In the genomic region with DNA sequence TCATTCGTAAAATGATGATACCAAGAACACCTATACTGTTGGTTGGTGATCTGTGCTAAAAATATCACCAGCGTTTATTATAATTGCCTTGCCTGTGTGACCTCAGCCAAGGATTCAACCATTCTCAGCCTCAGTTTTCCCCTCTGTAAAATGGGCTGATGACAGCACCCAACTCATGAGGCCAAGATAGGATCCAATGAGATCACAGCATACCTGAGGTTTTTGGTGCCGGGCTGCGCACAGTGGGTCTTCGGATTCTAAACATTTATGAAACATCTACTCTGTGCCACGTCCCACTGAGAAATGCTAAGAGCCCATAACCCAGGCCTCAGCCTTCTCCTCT, we compare ENCODE assay signal across 26 cellular contexts. TPM values are rescaled to one million over a fixed set of nuclear protein-coding genes. Genes with fewer than 3 reads are reported as not detected.
DNase-seq lines count a peak whose midpoint lies in the region; ATAC-seq, FAIRE-seq and TF ChIP-seq lines count a peak whose summit lies in the region.
"Had no signal": no experiment of that assay in that cellular context is flagged by ENCODE, and none has a peak within 500 bp of the region (broad histone marks: within the 10 kb centered on the region; RNA-seq: fewer than 3 reads in every experiment).

No MANE protein-coding gene starts in this region.

- no peaks in the 10 kb centered on the region for H3K27me3 ChIP-seq in GM12878 (replicated peaks in 1 of 2; ENCODE audit: control insufficient read depth in 2 of 2, insufficient read depth in 2 of 2, low read length in 1 of 2)
- H3K27me3 ChIP-seq: Peyer's patch had no signal

- in situ Hi-C loops in GM12878 (cut with MboI): loop anchor here (10.0 kb wide), 2 partner anchors 515 to 1175 kb away; no protein-coding TSS in a partner anchor

- intact Hi-C loops in GM12878 (cut with micrococcal nuclease; ENCODE audit: unreplicated experiment): loop anchor here (2.0 to 10.0 kb wide), 3 partner anchors 43 to 495 kb away; no protein-coding TSS in a partner anchor

- H3K9ac ChIP-seq in GM12878 (ENCODE audit: control insufficient read depth, insufficient read depth, low read length): peak overlapping the region; percentile 88
- H3K9ac ChIP-seq: KMS-11 had no signal

- POLR2A ChIA-PET in GM12878 (lab: Charles Lee): interaction anchor here (0.5 to 2.1 kb wide), 5 partner anchors 19 to 326 kb away, joined by 3 to 11 read pairs (median 5); a partner anchor contains a TSS

- no peak for DNase-seq in activated T-cell treated with anti-CD3 and anti-CD28 coated beads, Interleukin-2, amount 50 U/mL, for 72 hours
- no peak for DNase-seq in activated T-cell treated with anti-CD3 and anti-CD28 coated beads, Interleukin-2, amount 50 U/mL, for 4 hours
- DNase-seq in GM12878 (ENCODE audit: low read depth, low spot score) (no peak), amygdala (lab: John Stamatoyannopoulos, UW) (no peak)
- no peak for DNase-seq in stimulated activated CD4-positive, alpha-beta T cell treated with anti-CD3 and anti-CD28 coated beads, Interleukin-2, amount 100 ng/mL, for 48 hours
- DNase-seq: ACHN; C1 segment of cervical spinal cord; CD8-positive, alpha-beta T cell; DMS153; H9; HFFc6; NCI-H1092 treated with DMSO at 0.1 percent for 48 hours; NCI-H1436 treated with DMSO at 0.1 percent for 48 hours; NCI-H2029; NCI-H2227 treated with DMSO at 0.1 percent for 48 hours; NCI-H774; NK-92 treated with Interleukin-12 subunit alpha and Interleukin-12 subunit beta, amount 100 ng/mL, for 24 hours; Peyer's patch had no signal

- H3K4me1 Mint-ChIP-seq in activated T-cell treated with anti-CD3 and anti-CD28 coated beads, Interleukin-2, amount 50 U/mL, for 72 hours (ENCODE audit: low read depth): peaks cover 41% of the 10 kb centered on the region
- peaks cover 42% of the 10 kb centered on the region for H3K4me1 Mint-ChIP-seq in activated T-cell treated with anti-CD3 and anti-CD28 coated beads, Interleukin-2, amount 50 U/mL, for 4 hours (ENCODE audit: low read depth)
- peaks cover 82% of the 10 kb centered on the region for H3K4me1 Mint-ChIP-seq in stimulated activated memory B cell treated with anti-CD40 and anti-IgM and Interleukin-4, amounts not matched to agents 10 μg/mL and 1 μg/mL and 100 μg/mL, for 72 hours

- no peaks in the 10 kb centered on the region for H3K36me3 Mint-ChIP-seq in activated T-cell treated with anti-CD3 and anti-CD28 coated beads, Interleukin-2, amount 50 U/mL, for 72 hours (ENCODE audit: insufficient read depth in 2 of 2)
- no peaks in the 10 kb centered on the region for H3K36me3 Mint-ChIP-seq in activated T-cell treated with anti-CD3 and anti-CD28 coated beads, Interleukin-2, amount 50 U/mL, for 4 hours (ENCODE audit: insufficient read depth)
- peaks cover 62% of the 10 kb centered on the region for H3K36me3 Mint-ChIP-seq in stimulated activated memory B cell treated with anti-CD40 and anti-IgM and Interleukin-4, amounts not matched to agents 10 μg/mL and 1 μg/mL and 100 μg/mL, for 72 hours
- H3K36me3 Mint-ChIP-seq: CD8-positive, alpha-beta T cell had no signal

- RAD21 ChIA-PET in GM12878 (lab: Charles Lee; ENCODE audit: unreplicated experiment): interaction anchor here (0.8 to 2.9 kb wide), 3 partner anchors 14 to 44 kb away, joined by 4 to 19 read pairs (median 4); a partner anchor contains a TSS

- CTCF ChIA-PET in GM12878 (lab: Yijun Ruan, JAX): interaction anchor here (1.4 to 5.0 kb wide), 4 partner anchors 9 to 100 kb away, joined by 3 to 32 read pairs (median 10); a partner anchor contains a TSS

- peak overlapping the region; percentile 13 for H3K27ac Mint-ChIP-seq in activated T-cell treated with anti-CD3 and anti-CD28 coated beads, Interleukin-2, amount 50 U/mL, for 72 hours
- peak overlapping the region; percentile 100 for H3K27ac Mint-ChIP-seq in stimulated activated memory B cell treated with anti-CD40 and anti-IgM and Interleukin-4, amounts not matched to agents 10 μg/mL and 1 μg/mL and 100 μg/mL, for 72 hours
- H3K27ac Mint-ChIP-seq: CD8-positive, alpha-beta T cell; H9; HFFc6 had no signal

- SMC1A ChIA-PET in GM12878 (lab: Charles Lee; ENCODE audit: uncharacterized antibody, unreplicated experiment): interaction anchor here (0.7 to 5.5 kb wide), 6 partner anchors 7 to 71 kb away, joined by 3 to 26 read pairs (median 4); a partner anchor contains a TSS

- H3K4me1 ChIP-seq in GM12878 (ENCODE audit: control insufficient read depth, insufficient read depth, low read length): peaks cover 47% of the 10 kb centered on the region

- no TSS peak for BruUV-seq in GM12878 (replicated peaks; lab: Mats Ljungman, UMichigan)

- H2AFZ ChIP-seq in GM12878 (ENCODE audit: control insufficient read depth, low read depth, low read length): no peak overlapping the region

- 21% methylated on average over 6 of the region's 6 CpGs for WGBS in GM12878 (ENCODE audit: insufficient coverage, insufficient replicate concordance, low lambda C conversion rate, missing lambda C conversion rate)

- no peak for TF ChIP-seq EP300 in GM12878 (IDR thresholded peaks at IDR 0.05; ENCODE audit: borderline replicate concordance in 1 of 2, control insufficient read depth in 1 of 2, low read depth in 2 of 2, low read length in 2 of 2)

- H3K4me3 ChIP-seq in GM12875 (ENCODE audit: low read depth, low read length) (peak overlapping the region; percentile 73), GM12878 (peak overlapping the region; percentile 100)
- H3K4me3 ChIP-seq: Peyer's patch had no signal

- H3K79me2 ChIP-seq in GM12878 (ENCODE audit: control insufficient read depth, insufficient read depth, low read length): peaks cover 60% of the 10 kb centered on the region

- TF ChIP-seq POLR2A in GM12878 (IDR thresholded peaks at IDR 0.05; ENCODE audit: low read depth, low read length): no peak

- TF ChIP-seq CTCF in GM12875 (IDR thresholded peaks at IDR 0.05; ENCODE audit: borderline replicate concordance, insufficient read depth, low read depth, low read length): no peak
- TF ChIP-seq CTCF in GM12878 (IDR thresholded peaks at IDR 0.05 in 2 of 3, conservative IDR thresholded peaks at IDR 0.05 in 1 of 3; ENCODE audit: control insufficient read depth in 2 of 3, extremely low read depth in 1 of 3, insufficient read depth in 1 of 3, low read depth in 3 of 3, low read length in 3 of 3): no peak

- H3K36me3 ChIP-seq in GM12878 (ENCODE audit: control insufficient read depth in 2 of 2, insufficient read depth in 2 of 2, low read length in 1 of 2): peaks cover 6 to 12% of the 10 kb centered on the region in 2 experiments; a peak in 3 of 4 replicates
- H3K36me3 ChIP-seq: Peyer's patch had no signal

- peak overlapping the region; percentile 97 for H3K4me2 ChIP-seq in GM12878 (ENCODE audit: control insufficient read depth, insufficient read depth)
- H3K4me2 ChIP-seq: KMS-11 had no signal

- H4K20me1 ChIP-seq in GM12878 (ENCODE audit: control insufficient read depth, insufficient read depth): no peaks in the 10 kb centered on the region

- H3K4me3 Mint-ChIP-seq in activated T-cell treated with anti-CD3 and anti-CD28 coated beads, Interleukin-2, amount 50 U/mL, for 72 hours: no peak overlapping the region
- no peak overlapping the region for H3K4me3 Mint-ChIP-seq in activated T-cell treated with anti-CD3 and anti-CD28 coated beads, Interleukin-2, amount 50 U/mL, for 4 hours
- H3K4me3 Mint-ChIP-seq in stimulated activated memory B cell treated with anti-CD40 and anti-IgM and Interleukin-4, amounts not matched to agents 10 μg/mL and 1 μg/mL and 100 μg/mL, for 72 hours: peak overlapping the region; percentile 95
- H3K4me3 Mint-ChIP-seq: CD8-positive, alpha-beta T cell; H9; HFFc6 had no signal

- peak overlapping the region; percentile 94 for H3K27ac ChIP-seq in GM12878 (ENCODE audit: control insufficient read depth, insufficient read depth)
- H3K27ac ChIP-seq: 22Rv1, KMS-11 had no signal

- H3K9me3 Mint-ChIP-seq in activated T-cell treated with anti-CD3 and anti-CD28 coated beads, Interleukin-2, amount 50 U/mL, for 72 hours: no peaks in the 10 kb centered on the region
- no peaks in the 10 kb centered on the region for H3K9me3 Mint-ChIP-seq in activated T-cell treated with anti-CD3 and anti-CD28 coated beads, Interleukin-2, amount 50 U/mL, for 4 hours
- H3K9me3 Mint-ChIP-seq in stimulated activated memory B cell treated with anti-CD40 and anti-IgM and Interleukin-4, amounts not matched to agents 10 μg/mL and 1 μg/mL and 100 μg/mL, for 72 hours: peaks cover 2% of the 10 kb centered on the region
- H3K9me3 Mint-ChIP-seq: CD8-positive, alpha-beta T cell; H9; HFFc6 had no signal

- no peaks in the 10 kb centered on the region; the same call in 2 of the 3 replicates for H3K9me3 ChIP-seq in GM12878 (replicated peaks; ENCODE audit: control insufficient read depth, insufficient read depth, low read length)
- H3K9me3 ChIP-seq: Peyer's patch had no signal

- no peak for FAIRE-seq in GM12878 (lab: Jason Lieb, UNC)
- FAIRE-seq: G401.6 had no signal

- peaks cover 10% of the 10 kb centered on the region for H3K27me3 Mint-ChIP-seq in activated T-cell treated with anti-CD3 and anti-CD28 coated beads, Interleukin-2, amount 50 U/mL, for 72 hours (ENCODE audit: low read depth)
- H3K27me3 Mint-ChIP-seq in activated T-cell treated with anti-CD3 and anti-CD28 coated beads, Interleukin-2, amount 50 U/mL, for 4 hours (ENCODE audit: low read depth): peaks cover 9% of the 10 kb centered on the region
- H3K27me3 Mint-ChIP-seq in stimulated activated memory B cell treated with anti-CD40 and anti-IgM and Interleukin-4, amounts not matched to agents 10 μg/mL and 1 μg/mL and 100 μg/mL, for 72 hours: no peaks in the 10 kb centered on the region

- no peak for TF ChIP-seq RAD21 in GM12878 (IDR thresholded peaks at IDR 0.05; ENCODE audit: insufficient read depth, low read depth, low read length)

- ATAC-seq in activated T-cell treated with anti-CD3 and anti-CD28 coated beads, Interleukin-2, amount 50 U/mL, for 72 hours (replicated peaks in 1 of 2): no peak
- no peak for ATAC-seq in activated T-cell treated with anti-CD3 and anti-CD28 coated beads, Interleukin-2, amount 50 U/mL, for 4 hours
- ATAC-seq in GM12878 (peak; percentile 22), HG03280 (IDR thresholded peaks at IDR 0.05; ENCODE audit: unreplicated experiment) (no peak)
- no peak for ATAC-seq in stimulated activated memory B cell treated with anti-CD40 and anti-IgM and Interleukin-4, amounts not matched to agents 10 μg/mL and 1 μg/mL and 100 μg/mL, for 72 hours
- ATAC-seq: CD8-positive, alpha-beta T cell; SK-N-SH treated with all-trans-retinoic acid at 6 μM for 48 hours had no signal

RNA-seq across cellular contexts. Expression of a gene that starts 1.8 kb away (rescaled TPM):
- 1 to 10 TPM; 2.3 to 7.7 TPM for total RNA-seq in activated T-cell treated with anti-CD3 and anti-CD28 coated beads, Interleukin-2, amount 50 U/mL, for 72 hours
- 10 to 100 TPM in 2 of 3 donors, 1 to 10 TPM in 1; 6.9 to 52.7 (median 20.5) TPM for total RNA-seq in activated T-cell treated with anti-CD3 and anti-CD28 coated beads, Interleukin-2, amount 50 U/mL, for 4 hours
- 564 and 607 TPM in 2 replicates for total RNA-seq in GM12878 (2013; cell fraction: nucleolus; rRNA removed)
- total RNA-seq in GM12878 (2014; rRNA removed): 351 and 365 TPM in 2 replicates
- 218 and 223 TPM in 2 replicates for total RNA-seq in GM12878 (2014; rRNA removed; fragmentation: Illumina TruSeq; extraction: Trizol)
- total RNA-seq in GM12878 (2021): 359 and 362 TPM in 2 replicates
- polyA plus RNA-seq in GM12878 (2011; ENCODE audit: low read depth): 318 TPM
- 170 and 363 TPM in 2 replicates for polyA plus RNA-seq in GM12878 (2011; rRNA removed)
- 431 and 568 TPM in 2 replicates for polyA plus RNA-seq in GM12878 (2011; cell fraction: cytosol; rRNA removed)
- polyA plus RNA-seq in GM12878 (2011; cell fraction: nucleus; rRNA removed): 453 and 458 TPM in 2 replicates
- 547 and 639 TPM in 2 replicates for polyA plus RNA-seq in GM12878 (2012)
- 155 and 247 TPM in 2 replicates for polyA plus RNA-seq in GM12878 (2014; fragmentation: Illumina TruSeq; extraction: Trizol)
- 10 to 100 TPM; 44.0 to 53.3 TPM for polyA plus RNA-seq in GM12878 (2014; fragmentation: Nextera tagmentation; extraction: Ambion mirVana)
- polyA plus RNA-seq in GM12878 (2014; rRNA removed): 424 and 451 TPM in 2 replicates
- polyA plus RNA-seq in GM12878 (2016; fragmentation: Nextera tagmentation; extraction: Ambion mirVana): 100 to 1,000 TPM; 214 to 235 TPM
- polyA minus RNA-seq in GM12878 (2011; rRNA and poly(A)+ RNA removed): 176 and 326 TPM in 2 replicates
- polyA minus RNA-seq in GM12878 (2011; cell fraction: cytosol; rRNA and poly(A)+ RNA removed): 118 and 125 TPM in 2 replicates
- 98.0 and 111 TPM in 2 replicates for polyA minus RNA-seq in GM12878 (2011; cell fraction: nucleus; rRNA and poly(A)+ RNA removed)
- total RNA-seq: H9, HFFc6, HT-29 had no signal

RNA-seq across cellular contexts. Expression of a gene that starts 19.5 kb away (rescaled TPM):
- 10 to 100 TPM; 73.0 to 78.2 TPM for total RNA-seq in activated T-cell treated with anti-CD3 and anti-CD28 coated beads, Interleukin-2, amount 50 U/mL, for 72 hours
- total RNA-seq in activated T-cell treated with anti-CD3 and anti-CD28 coated beads, Interleukin-2, amount 50 U/mL, for 4 hours: 100 to 1,000 TPM in 1 of 3 donors, 10 to 100 TPM in 2; 81.3 to 112 (median 89.8) TPM
- total RNA-seq in GM12878 (2013; cell fraction: nucleolus; rRNA removed): 23.6 and 30.6 TPM in 2 replicates
- total RNA-seq in GM12878 (2014; rRNA removed) (139 and 157 TPM in 2 replicates), GM12878 (2014; rRNA removed; fragmentation: Illumina TruSeq; extraction: Trizol) (35.6 and 49.6 TPM in 2 replicates), GM12878 (2021) (168 and 181 TPM in 2 replicates)
- polyA plus RNA-seq in GM12878 (2011; ENCODE audit: low read depth): 30.0 TPM
- polyA plus RNA-seq in GM12878 (2011; rRNA removed) (20.7 and 58.1 TPM in 2 replicates), GM12878 (2014; fragmentation: Illumina TruSeq; extraction: Trizol) (0.78 and 7.1 TPM in 2 replicates), GM12878 (2014; fragmentation: Nextera tagmentation; extraction: Ambion mirVana) (10 to 100 TPM in 1 of 2 experiments, 1 to 10 TPM in 1; 4.2 to 22.5 TPM), GM12878 (2014; rRNA removed) (120 and 182 TPM in 2 replicates), GM12878 (2016; fragmentation: Nextera tagmentation; extraction: Ambion mirVana) (100 to 1,000 TPM; 197 to 210 TPM)
- polyA plus RNA-seq in GM12878 (2011; cell fraction: cytosol; rRNA removed): 26.7 and 76.7 TPM in 2 replicates
- polyA plus RNA-seq in GM12878 (2011; cell fraction: nucleus; rRNA removed): 40.0 and 59.6 TPM in 2 replicates
- 129 and 198 TPM in 2 replicates for polyA plus RNA-seq in GM12878 (2012)
- 60.6 and 61.7 TPM in 2 replicates for polyA minus RNA-seq in GM12878 (2011; rRNA and poly(A)+ RNA removed)
- polyA minus RNA-seq in GM12878 (2011; cell fraction: cytosol; rRNA and poly(A)+ RNA removed): 34.7 and 43.8 TPM in 2 replicates
- 5.2 and 20.9 TPM in 2 replicates for polyA minus RNA-seq in GM12878 (2011; cell fraction: nucleus; rRNA and poly(A)+ RNA removed)

RNA-seq across cellular contexts. Expression of a gene that starts 23.2 kb away (rescaled TPM):
- not detected for total RNA-seq in activated T-cell treated with anti-CD3 and anti-CD28 coated beads, Interleukin-2, amount 50 U/mL, for 72 hours
- not detected for total RNA-seq in activated T-cell treated with anti-CD3 and anti-CD28 coated beads, Interleukin-2, amount 50 U/mL, for 4 hours
- not detected in 2 replicates for total RNA-seq in GM12878 (2013; cell fraction: nucleolus; rRNA removed)
- total RNA-seq in GM12878 (2014; rRNA removed) (0.16 and 0.23 TPM in 2 replicates), GM12878 (2014; rRNA removed; fragmentation: Illumina TruSeq; extraction: Trizol) (0.13 TPM in 1 of 2 replicates, not detected in the other), GM12878 (2021) (0.26 and 0.48 TPM in 2 replicates)
- not detected for polyA plus RNA-seq in GM12878 (2011; ENCODE audit: low read depth)
- polyA plus RNA-seq in GM12878 (2011; rRNA removed) (0.08 TPM in 1 of 2 replicates, not detected in the other), GM12878 (2014; fragmentation: Illumina TruSeq; extraction: Trizol) (0.37 TPM in 1 of 2 replicates, not detected in the other), GM12878 (2014; fragmentation: Nextera tagmentation; extraction: Ambion mirVana) (under 1 TPM; 0.26 to 0.55 TPM), GM12878 (2014; rRNA removed) (0.26 and 0.33 TPM in 2 replicates), GM12878 (2016; fragmentation: Nextera tagmentation; extraction: Ambion mirVana) (under 1 TPM in 1 of 2 experiments, not detected in 1; 0.09 TPM)
- 0.08 and 0.25 TPM in 2 replicates for polyA plus RNA-seq in GM12878 (2011; cell fraction: cytosol; rRNA removed)
- 0.10 and 0.23 TPM in 2 replicates for polyA plus RNA-seq in GM12878 (2011; cell fraction: nucleus; rRNA removed)
- polyA plus RNA-seq in GM12878 (2012): not detected in 2 replicates
- polyA minus RNA-seq in GM12878 (2011; rRNA and poly(A)+ RNA removed): 0.72 TPM in 1 of 2 replicates, not detected in the other
- not detected in 2 replicates for polyA minus RNA-seq in GM12878 (2011; cell fraction: cytosol; rRNA and poly(A)+ RNA removed)
- not detected in 2 replicates for polyA minus RNA-seq in GM12878 (2011; cell fraction: nucleus; rRNA and poly(A)+ RNA removed)
- total RNA-seq: H9, HFFc6, HT-29, Peyer's patch had no signal

RNA-seq across cellular contexts. Expression of a gene that starts 31.2 kb away (rescaled TPM):
- not detected for total RNA-seq in activated T-cell treated with anti-CD3 and anti-CD28 coated beads, Interleukin-2, amount 50 U/mL, for 72 hours
- total RNA-seq in activated T-cell treated with anti-CD3 and anti-CD28 coated beads, Interleukin-2, amount 50 U/mL, for 4 hours: not detected
- total RNA-seq in GM12878 (2013; cell fraction: nucleolus; rRNA removed): not detected in 2 replicates
- total RNA-seq in GM12878 (2014; rRNA removed) (not detected in 2 replicates), GM12878 (2014; rRNA removed; fragmentation: Illumina TruSeq; extraction: Trizol) (not detected in 2 replicates), GM12878 (2021) (not detected in 2 replicates)
- polyA plus RNA-seq in GM12878 (2011; ENCODE audit: low read depth): not detected
- polyA plus RNA-seq in GM12878 (2011; rRNA removed) (not detected in 2 replicates), GM12878 (2014; fragmentation: Illumina TruSeq; extraction: Trizol) (0.26 TPM in 1 of 2 replicates, not detected in the other), GM12878 (2014; fragmentation: Nextera tagmentation; extraction: Ambion mirVana) (not detected), GM12878 (2014; rRNA removed) (not detected in 2 replicates), GM12878 (2016; fragmentation: Nextera tagmentation; extraction: Ambion mirVana) (not detected)
- polyA plus RNA-seq in GM12878 (2011; cell fraction: cytosol; rRNA removed): not detected in 2 replicates
- not detected in 2 replicates for polyA plus RNA-seq in GM12878 (2011; cell fraction: nucleus; rRNA removed)
- not detected in 2 replicates for polyA plus RNA-seq in GM12878 (2012)
- not detected in 2 replicates for polyA minus RNA-seq in GM12878 (2011; rRNA and poly(A)+ RNA removed)
- not detected in 2 replicates for polyA minus RNA-seq in GM12878 (2011; cell fraction: cytosol; rRNA and poly(A)+ RNA removed)
- polyA minus RNA-seq in GM12878 (2011; cell fraction: nucleus; rRNA and poly(A)+ RNA removed): not detected in 2 replicates
- total RNA-seq: CD8-positive, alpha-beta T cell; H9; HFFc6; HT-29; Peyer's patch had no signal

RNA-seq across cellular contexts. Expression of a gene that starts 31.8 kb away (rescaled TPM):
- total RNA-seq in activated T-cell treated with anti-CD3 and anti-CD28 coated beads, Interleukin-2, amount 50 U/mL, for 72 hours: not detected
- not detected for total RNA-seq in activated T-cell treated with anti-CD3 and anti-CD28 coated beads, Interleukin-2, amount 50 U/mL, for 4 hours
- not detected in 2 replicates for total RNA-seq in GM12878 (2013; cell fraction: nucleolus; rRNA removed)
- not detected in 2 replicates for total RNA-seq in GM12878 (2014; rRNA removed)
- total RNA-seq in GM12878 (2014; rRNA removed; fragmentation: Illumina TruSeq; extraction: Trizol): not detected in 2 replicates
- total RNA-seq in GM12878 (2021): not detected in 2 replicates
- not detected for polyA plus RNA-seq in GM12878 (2011; ENCODE audit: low read depth)
- not detected in 2 replicates for polyA plus RNA-seq in GM12878 (2011; rRNA removed)
- polyA plus RNA-seq in GM12878 (2011; cell fraction: cytosol; rRNA removed): 0.05 and 0.09 TPM in 2 replicates
- not detected in 2 replicates for polyA plus RNA-seq in GM12878 (2011; cell fraction: nucleus; rRNA removed)
- polyA plus RNA-seq in GM12878 (2012): not detected in 2 replicates
- 0.04 TPM in 1 of 2 replicates, not detected in the other for polyA plus RNA-seq in GM12878 (2014; fragmentation: Illumina TruSeq; extraction: Trizol)
- not detected for polyA plus RNA-seq in GM12878 (2014; fragmentation: Nextera tagmentation; extraction: Ambion mirVana)
- not detected in 2 replicates for polyA plus RNA-seq in GM12878 (2014; rRNA removed)
- not detected for polyA plus RNA-seq in GM12878 (2016; fragmentation: Nextera tagmentation; extraction: Ambion mirVana)
- not detected in 2 replicates for polyA minus RNA-seq in GM12878 (2011; rRNA and poly(A)+ RNA removed)
- not detected in 2 replicates for polyA minus RNA-seq in GM12878 (2011; cell fraction: cytosol; rRNA and poly(A)+ RNA removed)
- not detected in 2 replicates for polyA minus RNA-seq in GM12878 (2011; cell fraction: nucleus; rRNA and poly(A)+ RNA removed)
- total RNA-seq: CD8-positive, alpha-beta T cell; H9; HFFc6; HT-29 had no signal

Comparison
In these comparisons a context has a peak if more than half of its experiments do, and no peak if none do; other contexts are left out.
1. RNA of a gene that starts 1.8 kb away (total RNA-seq): 218 to 607 TPM in GM12878; 6.9 to 52.7 TPM in activated T-cell treated with anti-CD3 and anti-CD28 coated beads, Interleukin-2, amount 50 U/mL, for 4 hours and 2.3 to 7.7 TPM in activated T-cell treated with anti-CD3 and anti-CD28 coated beads, Interleukin-2, amount 50 U/mL, for 72 hours; every median in the first group is over 4 times any median in the second.